10 cellular contexts compared by ENCODE assay signal in genomic region chr13:110307697-110308376, GRCh38. TPM values are rescaled to one million over a fixed set of nuclear protein-coding genes. Genes with fewer than 3 reads are reported as not detected.
A peak's percentile ranks its signal among the peaks of the same experiment; 100 is the strongest.
DNase-seq lines count a peak whose midpoint lies in the region; ATAC-seq, FAIRE-seq and TF ChIP-seq lines count a peak whose summit lies in the region.
"Had no signal": no experiment of that assay in that cellular context is flagged by ENCODE, and none has a peak within 500 bp of the region (broad histone marks: within the 10 kb centered on the region; RNA-seq: fewer than 3 reads in every experiment).

No MANE protein-coding gene starts in this region.

- H3K9me3 ChIP-seq in liver (ENCODE audit: control insufficient read depth in 4 of 4, low read length in 3 of 4) (no peaks in the 10 kb centered on the region), HepG2 (ENCODE audit: low read length) (no peaks in the 10 kb centered on the region), mucosa of rectum (ENCODE audit: control insufficient read depth in 2 of 2, low read length in 2 of 2) (no peaks in the 10 kb centered on the region), aorta (ENCODE audit: control insufficient read depth, low read length) (no peaks in the 10 kb centered on the region)

- no peak overlapping the region for H3K4me2 ChIP-seq in HepG2 (ENCODE audit: low read depth, low read length)

- WGBS in liver = 5% methylated on average over 59 of the region's 59 CpGs
- 56% methylated on average over 31 of the region's 59 CpGs for WGBS in HepG2 (ENCODE audit: low lambda C conversion rate)
- 0 to 1% methylated on average over 58 to 59 of the region's 59 CpGs for WGBS in aorta, 2 donors

- POLR2A ChIA-PET in HepG2 (lab: Yijun Ruan, JAX) = no interaction called here
- POLR2A ChIA-PET in activated CD8-positive, alpha-beta T cell treated with anti-CD3 and anti-CD28 coated beads, Interleukin-2, amount 10 ng/mL, durations not matched to agents 7 days and 5 days (lab: Charles Lee) = no interaction called here

- H3K27me3 Mint-ChIP-seq in endothelial cell (ENCODE audit: unreplicated experiment) = peaks cover 23% of the 10 kb centered on the region
- peaks cover 65% of the 10 kb centered on the region for H3K27me3 Mint-ChIP-seq in activated CD8-positive, alpha-beta T cell treated with anti-CD3 and anti-CD28 coated beads, Interleukin-2, amount 10 ng/mL, durations not matched to agents 7 days and 5 days (ENCODE audit: low read depth)

- CTCF ChIA-PET in HepG2 (lab: Yijun Ruan, JAX; ENCODE audit: low intra/inter-chr PET ratio, low total read pairs) = no interaction called here
- CTCF ChIA-PET in activated CD8-positive, alpha-beta T cell treated with anti-CD3 and anti-CD28 coated beads, Interleukin-2, amount 10 ng/mL, durations not matched to agents 7 days and 5 days (lab: Charles Lee) = no interaction called here

- no peaks in the 10 kb centered on the region for H4K20me1 ChIP-seq in HepG2 (ENCODE audit: insufficient read depth, low read length)

- peaks cover 75% of the 10 kb centered on the region for H3K4me1 Mint-ChIP-seq in endothelial cell (ENCODE audit: unreplicated experiment)
- H3K4me1 Mint-ChIP-seq in activated CD8-positive, alpha-beta T cell treated with anti-CD3 and anti-CD28 coated beads, Interleukin-2, amount 10 ng/mL, durations not matched to agents 7 days and 5 days (ENCODE audit: low read depth) = peaks cover 5% of the 10 kb centered on the region

- no TSS peak for BruUV-seq in HepG2 (replicated peaks; lab: Mats Ljungman, UMichigan)

- peak overlapping the region; percentile 79 to 82 for H3K27ac ChIP-seq in liver (ENCODE audit: low read depth in 1 of 2, low read length in 2 of 2)
- H3K27ac ChIP-seq in HepG2 (ENCODE audit: extremely low read length, insufficient read depth, low read length) = no peak overlapping the region
- peak overlapping the region; percentile 80 to 84 for H3K27ac ChIP-seq in mucosa of rectum (ENCODE audit: low read depth in 2 of 2, low read length in 2 of 2)
- peak overlapping the region; percentile 80 to 91 for H3K27ac ChIP-seq in aorta (ENCODE audit: low read depth in 1 of 2, low read length in 2 of 2)

- no peak for DNase-seq in HepG2 (ENCODE audit: low spot score)
- no peak for DNase-seq in endothelial cell (ENCODE audit: low spot score)
- no peak for DNase-seq in aorta
- no peak for DNase-seq in NCI-H1436 (lab: John Stamatoyannopoulos, UW)
- no peak for DNase-seq in activated CD8-positive, alpha-beta T cell treated with anti-CD3 and anti-CD28 coated beads, Interleukin-2, amount 10 ng/mL, durations not matched to agents 7 days and 5 days
- DNase-seq: DND-41; naive thymus-derived CD4-positive, alpha-beta T cell had no signal

- no peak for TF ChIP-seq CTCF in liver (IDR thresholded peaks at IDR 0.05; ENCODE audit: low read depth, low read length, missing input control)
- no peak for TF ChIP-seq CTCF in HepG2 (CRISPR knock-in tag; IDR thresholded peaks at IDR 0.05)
- TF ChIP-seq CTCF in endothelial cell (IDR thresholded peaks at IDR 0.05; ENCODE audit: unreplicated experiment) = no peak

- H3K36me3 ChIP-seq in liver (ENCODE audit: control insufficient read depth in 4 of 4, insufficient read depth in 3 of 4, low read depth in 1 of 4, low read length in 3 of 4) (no peaks in the 10 kb centered on the region), HepG2 (replicated peaks in 1 of 2; ENCODE audit: control insufficient read depth in 1 of 2, insufficient read depth in 2 of 2, low read length in 2 of 2) (no peaks in the 10 kb centered on the region), mucosa of rectum (ENCODE audit: control insufficient read depth in 2 of 2, insufficient read depth in 2 of 2, low read length in 2 of 2) (no peaks in the 10 kb centered on the region), aorta (ENCODE audit: control insufficient read depth in 1 of 2, insufficient read depth in 2 of 2, low read length in 1 of 2) (peaks cover 0 to 1% of the 10 kb centered on the region in 2 donors)

- H3K4me3 ChIP-seq in liver (ENCODE audit: low read depth in 1 of 3, low read length in 3 of 3) = peak overlapping the region in 2 of 3 donors; percentile 25 to 55
- H3K4me3 ChIP-seq in HepG2 (replicated peaks in 1 of 3; ENCODE audit: insufficient read depth in 1 of 3, low read depth in 2 of 3, low read length in 3 of 3) = no peak overlapping the region
- H3K4me3 ChIP-seq in mucosa of rectum (ENCODE audit: low read length in 2 of 2) = peak overlapping the region; percentile 71 to 79
- H3K4me3 ChIP-seq in aorta (ENCODE audit: low read length in 2 of 2) = peak overlapping the region; percentile 55 to 89

- H3K9ac ChIP-seq in liver (ENCODE audit: low read depth in 1 of 2, low read length in 2 of 2) = peak overlapping the region in 1 of 2 donors; percentile 36
- no peak overlapping the region for H3K9ac ChIP-seq in HepG2 (ENCODE audit: insufficient read depth, low read depth, low read length)
- H3K9ac ChIP-seq in mucosa of rectum (ENCODE audit: low read depth in 1 of 2, low read length in 2 of 2) = peak overlapping the region; percentile 65 to 74

- H3K27ac Mint-ChIP-seq in endothelial cell (ENCODE audit: unreplicated experiment) = peak overlapping the region; percentile 92
- H3K27ac Mint-ChIP-seq in activated CD8-positive, alpha-beta T cell treated with anti-CD3 and anti-CD28 coated beads, Interleukin-2, amount 10 ng/mL, durations not matched to agents 7 days and 5 days = no peak overlapping the region
- H3K27ac Mint-ChIP-seq: naive thymus-derived CD4-positive, alpha-beta T cell had no signal

- TF ChIP-seq POLR2A in HepG2 (IDR thresholded peaks at IDR 0.05; ENCODE audit: insufficient read depth in 1 of 2, low read depth in 2 of 2, low read length in 2 of 2) = no peak

- no peak for FAIRE-seq in HepG2 (lab: Jason Lieb, UNC)

- H3K27me3 ChIP-seq in liver (ENCODE audit: control insufficient read depth in 4 of 4, insufficient read depth in 4 of 4, low read length in 3 of 4) (peaks cover 3 to 21% (median 9%) of the 10 kb centered on the region in 4 donors), HepG2 (ENCODE audit: control insufficient read depth in 1 of 2, insufficient read depth in 2 of 2, low read length in 2 of 2) (peaks cover 6 to 58% of the 10 kb centered on the region in 2 experiments; a peak in 3 of 5 replicates), mucosa of rectum (ENCODE audit: control insufficient read depth in 2 of 2, insufficient read depth in 2 of 2, low read length in 2 of 2) (peaks cover 4 to 46% of the 10 kb centered on the region in 2 donors), aorta (ENCODE audit: control insufficient read depth in 1 of 2, insufficient read depth in 2 of 2, low read length in 1 of 2) (no peaks in the 10 kb centered on the region)

- intact Hi-C loops in HepG2 (cut with micrococcal nuclease; ENCODE audit: unreplicated experiment) = no loop called here
- intact Hi-C loops in aorta (cut with DNase I) = loop anchor here (2.0 to 5.0 kb wide), 5 partner anchors 34 to 105 kb away; no protein-coding TSS in a partner anchor

- H3K4me3 Mint-ChIP-seq in endothelial cell (ENCODE audit: unreplicated experiment) = peak overlapping the region; percentile 99
- H3K4me3 Mint-ChIP-seq in activated CD8-positive, alpha-beta T cell treated with anti-CD3 and anti-CD28 coated beads, Interleukin-2, amount 10 ng/mL, durations not matched to agents 7 days and 5 days = no peak overlapping the region

- H3K9me3 Mint-ChIP-seq in endothelial cell (ENCODE audit: unreplicated experiment) = no peaks in the 10 kb centered on the region
- no peaks in the 10 kb centered on the region for H3K9me3 Mint-ChIP-seq in activated CD8-positive, alpha-beta T cell treated with anti-CD3 and anti-CD28 coated beads, Interleukin-2, amount 10 ng/mL, durations not matched to agents 7 days and 5 days (ENCODE audit: insufficient read depth)

- H3K36me3 Mint-ChIP-seq in endothelial cell (ENCODE audit: low read depth, unreplicated experiment) = peaks cover 63% of the 10 kb centered on the region
- H3K36me3 Mint-ChIP-seq in activated CD8-positive, alpha-beta T cell treated with anti-CD3 and anti-CD28 coated beads, Interleukin-2, amount 10 ng/mL, durations not matched to agents 7 days and 5 days (ENCODE audit: low read depth) = peaks cover 6% of the 10 kb centered on the region
- H3K36me3 Mint-ChIP-seq: naive thymus-derived CD4-positive, alpha-beta T cell had no signal

- H2AFZ ChIP-seq in HepG2 (ENCODE audit: low read length) = no peak overlapping the region

- TF ChIP-seq EP300 in HepG2 (IDR thresholded peaks at IDR 0.05; ENCODE audit: low read depth in 2 of 2, low read length in 2 of 2) (no peak), HepG2 (CRISPR knock-in tag; IDR thresholded peaks at IDR 0.05; ENCODE audit: borderline replicate concordance) (no peak)

- TF ChIP-seq RAD21 in liver (IDR thresholded peaks at IDR 0.05) (no peak), HepG2 (CRISPR knock-in tag; IDR thresholded peaks at IDR 0.05) (no peak)

- peaks cover 3 to 33% (median 20%) of the 10 kb centered on the region in 4 donors for H3K4me1 ChIP-seq in liver (ENCODE audit: control insufficient read depth in 4 of 4, insufficient read depth in 4 of 4, low read length in 3 of 4)
- H3K4me1 ChIP-seq in HepG2 (ENCODE audit: insufficient read depth, low read length) = peaks cover 11% of the 10 kb centered on the region
- peaks cover 9 to 19% of the 10 kb centered on the region in 2 donors for H3K4me1 ChIP-seq in mucosa of rectum (ENCODE audit: control insufficient read depth in 2 of 2, insufficient read depth in 2 of 2, low read length in 2 of 2)
- H3K4me1 ChIP-seq in aorta (ENCODE audit: control insufficient read depth in 1 of 2, insufficient read depth in 2 of 2, low read length in 2 of 2) = peaks cover 6 to 8% of the 10 kb centered on the region in 2 donors

- in situ Hi-C loops in HepG2 (cut with HindIII; ENCODE audit: extremely low pct_ligation_motif_present, low pct_unique_long_range_greater_than_20kb) = no loop called here

- ATAC-seq in HepG2 (no peak), aorta (ENCODE audit: low FRiP score) (peak; percentile 24), HG02970 (IDR thresholded peaks at IDR 0.05; ENCODE audit: low FRiP score, unreplicated experiment) (no peak)
- ATAC-seq in activated CD8-positive, alpha-beta T cell treated with anti-CD3 and anti-CD28 coated beads, Interleukin-2, amount 10 ng/mL, durations not matched to agents 7 days and 5 days = no peak
- ATAC-seq: naive thymus-derived CD4-positive, alpha-beta T cell had no signal

- no peaks in the 10 kb centered on the region for H3K79me2 ChIP-seq in HepG2 (ENCODE audit: insufficient read depth, low read length)

RNA-seq across cellular contexts. Expression of gene COL4A2, which starts 0.8 kb away (rescaled TPM):
- total RNA-seq in liver = 10 to 100 TPM; 40.0 to 45.2 TPM
- 10 to 100 TPM in 1 of 2 donors, 1 to 10 TPM in 1; 8.0 to 40.7 TPM for polyA plus RNA-seq in liver
- 0.15 and 0.22 TPM in 2 replicates for total RNA-seq in HepG2 (2016; rRNA removed; fragmentation: Illumina TruSeq; extraction: Trizol)
- not detected in 2 replicates for total RNA-seq in HepG2 (2016; cell fraction: cytosol; rRNA removed; fragmentation: Illumina TruSeq; extraction: Trizol; ENCODE audit: low read depth)
- 0.15 and 0.35 TPM in 2 replicates for total RNA-seq in HepG2 (2016; cell fraction: insoluble cytoplasmic fraction; rRNA removed; fragmentation: Illumina TruSeq; extraction: Trizol)
- not detected in 2 replicates for total RNA-seq in HepG2 (2016; cell fraction: membrane; rRNA removed; fragmentation: Illumina TruSeq; extraction: Trizol)
- total RNA-seq in HepG2 (2016; cell fraction: nucleus; rRNA removed; fragmentation: Illumina TruSeq; extraction: Trizol) = 1.3 TPM in 1 of 2 replicates, not detected in the other
- 1.0 and 1.9 TPM in 2 replicates for polyA plus RNA-seq in HepG2 (2011; rRNA removed)
- polyA plus RNA-seq in HepG2 (2011; cell fraction: cytosol; rRNA removed) = 0.56 and 1.6 TPM in 2 replicates
- polyA plus RNA-seq in HepG2 (2011; cell fraction: nucleus; rRNA removed) = 1.2 and 4.2 TPM in 2 replicates
- 0.25 and 0.92 TPM in 2 replicates for polyA plus RNA-seq in HepG2 (2012)
- 0.21 TPM in 1 of 2 replicates, not detected in the other for polyA plus RNA-seq in HepG2 (2016; cell fraction: cytosol; fragmentation: Illumina TruSeq; extraction: Trizol; ENCODE audit: low read depth)
- polyA plus RNA-seq in HepG2 (2016; cell fraction: insoluble cytoplasmic fraction; fragmentation: Illumina TruSeq; extraction: Trizol; ENCODE audit: low read depth) = 0.19 and 0.68 TPM in 2 replicates
- polyA plus RNA-seq in HepG2 (2016; cell fraction: membrane; fragmentation: Illumina TruSeq; extraction: Trizol; ENCODE audit: low read depth) = 0.21 and 0.27 TPM in 2 replicates
- 0.37 TPM in 1 of 2 replicates, not detected in the other for polyA plus RNA-seq in HepG2 (2016; cell fraction: nucleus; fragmentation: Illumina TruSeq; extraction: Trizol; ENCODE audit: insufficient read depth, low read depth)
- polyA minus RNA-seq in HepG2 (2011; rRNA and poly(A)+ RNA removed; ENCODE audit: low replicate concordance) = 3.0 and 8.4 TPM in 2 replicates
- 0.97 and 1.9 TPM in 2 replicates for polyA minus RNA-seq in HepG2 (2011; cell fraction: cytosol; rRNA and poly(A)+ RNA removed)
- 0.75 and 1.4 TPM in 2 replicates for polyA minus RNA-seq in HepG2 (2011; cell fraction: nucleus; rRNA and poly(A)+ RNA removed)
- total RNA-seq in endothelial cell (ENCODE audit: unreplicated experiment) = 1,556 TPM
- total RNA-seq in aorta = 1,000 to 10,000 TPM in 1 of 2 donors, 100 to 1,000 TPM in 1; 693 to 1,110 TPM
- polyA plus RNA-seq in aorta = 100 to 1,000 TPM; 117 to 670 TPM
- not detected for total RNA-seq in activated CD8-positive, alpha-beta T cell treated with anti-CD3 and anti-CD28 coated beads, Interleukin-2, amount 10 ng/mL, durations not matched to agents 7 days and 5 days
- polyA plus RNA-seq: naive thymus-derived CD4-positive, alpha-beta T cell had no signal

RNA-seq across cellular contexts. Expression of gene COL4A1, which starts 0.9 kb away (rescaled TPM):
- 10 to 100 TPM; 41.0 to 68.5 TPM for total RNA-seq in liver
- 10 to 100 TPM in 1 of 2 donors, 1 to 10 TPM in 1; 5.0 to 34.7 TPM for polyA plus RNA-seq in liver
- not detected in 2 replicates for total RNA-seq in HepG2 (2016; rRNA removed; fragmentation: Illumina TruSeq; extraction: Trizol)
- not detected in 2 replicates for total RNA-seq in HepG2 (2016; cell fraction: cytosol; rRNA removed; fragmentation: Illumina TruSeq; extraction: Trizol; ENCODE audit: low read depth)
- total RNA-seq in HepG2 (2016; cell fraction: insoluble cytoplasmic fraction; rRNA removed; fragmentation: Illumina TruSeq; extraction: Trizol) = not detected in 2 replicates
- not detected in 2 replicates for total RNA-seq in HepG2 (2016; cell fraction: membrane; rRNA removed; fragmentation: Illumina TruSeq; extraction: Trizol)
- total RNA-seq in HepG2 (2016; cell fraction: nucleus; rRNA removed; fragmentation: Illumina TruSeq; extraction: Trizol) = not detected in 2 replicates
- polyA plus RNA-seq in HepG2 (2011; rRNA removed) = 0.03 TPM in 1 of 2 replicates, not detected in the other
- polyA plus RNA-seq in HepG2 (2011; cell fraction: cytosol; rRNA removed) = not detected in 2 replicates
- 0.05 TPM in 1 of 2 replicates, not detected in the other for polyA plus RNA-seq in HepG2 (2011; cell fraction: nucleus; rRNA removed)
- not detected in 2 replicates for polyA plus RNA-seq in HepG2 (2012)
- polyA plus RNA-seq in HepG2 (2016; cell fraction: cytosol; fragmentation: Illumina TruSeq; extraction: Trizol; ENCODE audit: low read depth) = not detected in 2 replicates
- polyA plus RNA-seq in HepG2 (2016; cell fraction: insoluble cytoplasmic fraction; fragmentation: Illumina TruSeq; extraction: Trizol; ENCODE audit: low read depth) = not detected in 2 replicates
- not detected in 2 replicates for polyA plus RNA-seq in HepG2 (2016; cell fraction: membrane; fragmentation: Illumina TruSeq; extraction: Trizol; ENCODE audit: low read depth)
- polyA plus RNA-seq in HepG2 (2016; cell fraction: nucleus; fragmentation: Illumina TruSeq; extraction: Trizol; ENCODE audit: insufficient read depth, low read depth) = not detected in 2 replicates
- polyA minus RNA-seq in HepG2 (2011; rRNA and poly(A)+ RNA removed; ENCODE audit: low replicate concordance) = 10.2 TPM in 1 of 2 replicates, not detected in the other
- polyA minus RNA-seq in HepG2 (2011; cell fraction: cytosol; rRNA and poly(A)+ RNA removed) = not detected in 2 replicates
- 0.13 TPM in 1 of 2 replicates, not detected in the other for polyA minus RNA-seq in HepG2 (2011; cell fraction: nucleus; rRNA and poly(A)+ RNA removed)
- total RNA-seq in endothelial cell (ENCODE audit: unreplicated experiment) = 2,720 TPM
- 100 to 1,000 TPM; 564 to 910 TPM for total RNA-seq in aorta
- polyA plus RNA-seq in aorta = 100 to 1,000 TPM in 1 of 2 donors, 10 to 100 TPM in 1; 73.3 to 379 TPM
- total RNA-seq in activated CD8-positive, alpha-beta T cell treated with anti-CD3 and anti-CD28 coated beads, Interleukin-2, amount 10 ng/mL, durations not matched to agents 7 days and 5 days = not detected
- polyA plus RNA-seq: naive thymus-derived CD4-positive, alpha-beta T cell had no signal

Comparison
In these comparisons a context has a peak if more than half of its experiments do, and no peak if none do; other contexts are left out.
1. H3K4me3 ChIP-seq: peak in liver (2 of 3), mucosa of rectum (2 of 2) and aorta (2 of 2); none in HepG2 (0 of 3).
2. RNA of gene COL4A2, which starts 0.8 kb away (total RNA-seq): 1,556 TPM in endothelial cell (single experiment), 693 to 1,110 TPM in aorta and 40.0 to 45.2 TPM in liver; 0.15 to 1.3 TPM in HepG2 and not detected in activated CD8-positive, alpha-beta T cell treated with anti-CD3 and anti-CD28 coated beads, Interleukin-2, amount 10 ng/mL, durations not matched to agents 7 days and 5 days; every median in the first group is over 10 times any median in the second.
3. RNA of gene COL4A1, which starts 0.9 kb away (total RNA-seq): 2,720 TPM in endothelial cell (single experiment), 564 to 910 TPM in aorta and 41.0 to 68.5 TPM in liver; not detected in HepG2 and not detected in activated CD8-positive, alpha-beta T cell treated with anti-CD3 and anti-CD28 coated beads, Interleukin-2, amount 10 ng/mL, durations not matched to agents 7 days and 5 days; every median in the first group is over 10 times any median in the second.